ENCODE assay signal across 1 cellular context in the genomic region with DNA sequence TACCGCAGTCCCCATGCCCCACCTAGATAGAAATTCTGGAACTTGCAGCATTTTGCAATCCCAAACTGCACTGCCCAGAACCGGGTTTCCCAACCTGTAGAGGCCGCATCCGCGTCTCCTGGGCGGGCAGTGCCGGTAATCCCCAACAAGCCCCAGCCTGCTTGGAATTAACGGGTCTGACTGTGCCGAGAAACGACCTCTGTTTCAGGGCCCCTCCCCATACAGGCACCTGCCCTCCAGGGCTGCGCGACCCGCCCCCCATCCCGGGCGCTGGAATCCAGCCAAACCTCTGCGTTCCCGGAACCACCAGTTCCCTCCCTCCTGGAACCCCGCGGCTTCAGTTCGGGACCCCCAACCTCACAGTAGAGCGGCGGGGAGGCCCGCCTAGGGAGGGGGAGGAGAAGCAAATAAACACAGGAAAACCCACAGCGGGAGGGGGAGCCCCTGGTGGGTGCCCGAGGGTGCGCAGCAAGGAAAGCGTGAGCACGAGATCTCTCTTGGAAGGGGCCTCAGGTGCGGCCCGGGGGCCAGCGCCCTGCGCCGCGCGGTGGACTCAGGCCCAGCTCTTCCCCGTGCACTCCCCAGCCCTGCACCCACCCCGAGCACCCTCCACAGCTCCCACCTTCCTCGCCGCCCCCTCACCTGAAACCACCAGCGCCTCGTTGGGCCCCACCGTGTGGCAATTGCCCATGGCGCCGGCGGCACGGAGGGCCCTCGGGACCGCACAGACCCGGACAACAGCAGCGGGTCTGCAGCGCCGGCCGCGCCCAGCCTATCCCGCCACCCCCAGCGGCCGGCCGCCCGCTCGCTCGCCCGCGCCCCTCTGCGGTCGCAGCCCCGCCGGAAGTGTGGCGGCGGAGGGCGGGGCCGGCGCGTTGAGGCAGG.
TF ChIP-seq lines count a peak whose summit lies in the region.

A gene with protein sequence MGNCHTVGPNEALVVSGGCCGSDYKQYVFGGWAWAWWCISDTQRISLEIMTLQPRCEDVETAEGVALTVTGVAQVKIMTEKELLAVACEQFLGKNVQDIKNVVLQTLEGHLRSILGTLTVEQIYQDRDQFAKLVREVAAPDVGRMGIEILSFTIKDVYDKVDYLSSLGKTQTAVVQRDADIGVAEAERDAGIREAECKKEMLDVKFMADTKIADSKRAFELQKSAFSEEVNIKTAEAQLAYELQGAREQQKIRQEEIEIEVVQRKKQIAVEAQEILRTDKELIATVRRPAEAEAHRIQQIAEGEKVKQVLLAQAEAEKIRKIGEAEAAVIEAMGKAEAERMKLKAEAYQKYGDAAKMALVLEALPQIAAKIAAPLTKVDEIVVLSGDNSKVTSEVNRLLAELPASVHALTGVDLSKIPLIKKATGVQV (minus strand): TSS at position 850 of the 885 bp plus-strand sequence. CDS start 159 bp downstream, at position 691.

TF ChIP-seq in WTC11, 78 proteins besides CTCF, POLR2A, EP300 and RAD21 (continued from another document):
- TF ChIP-seq ZNF232 (CRISPR knock-in tag; IDR thresholded peaks at IDR 0.05) = no peak
- TF ChIP-seq, protein P1, sequence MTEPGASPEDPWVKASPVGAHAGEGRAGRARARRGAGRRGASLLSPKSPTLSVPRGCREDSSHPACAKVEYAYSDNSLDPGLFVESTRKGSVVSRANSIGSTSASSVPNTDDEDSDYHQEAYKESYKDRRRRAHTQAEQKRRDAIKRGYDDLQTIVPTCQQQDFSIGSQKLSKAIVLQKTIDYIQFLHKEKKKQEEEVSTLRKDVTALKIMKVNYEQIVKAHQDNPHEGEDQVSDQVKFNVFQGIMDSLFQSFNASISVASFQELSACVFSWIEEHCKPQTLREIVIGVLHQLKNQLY (CRISPR knock-in tag; IDR thresholded peaks at IDR 0.05) = no peak
- TF ChIP-seq, protein P2, sequence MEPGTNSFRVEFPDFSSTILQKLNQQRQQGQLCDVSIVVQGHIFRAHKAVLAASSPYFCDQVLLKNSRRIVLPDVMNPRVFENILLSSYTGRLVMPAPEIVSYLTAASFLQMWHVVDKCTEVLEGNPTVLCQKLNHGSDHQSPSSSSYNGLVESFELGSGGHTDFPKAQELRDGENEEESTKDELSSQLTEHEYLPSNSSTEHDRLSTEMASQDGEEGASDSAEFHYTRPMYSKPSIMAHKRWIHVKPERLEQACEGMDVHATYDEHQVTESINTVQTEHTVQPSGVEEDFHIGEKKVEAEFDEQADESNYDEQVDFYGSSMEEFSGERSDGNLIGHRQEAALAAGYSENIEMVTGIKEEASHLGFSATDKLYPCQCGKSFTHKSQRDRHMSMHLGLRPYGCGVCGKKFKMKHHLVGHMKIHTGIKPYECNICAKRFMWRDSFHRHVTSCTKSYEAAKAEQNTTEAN (CRISPR knock-in tag; IDR thresholded peaks at IDR 0.05) = no peak
- peak; percentile 2; the same call in 1 of the 2 replicates for TF ChIP-seq ZNF121 (CRISPR knock-in tag; IDR thresholded peaks at IDR 0.05)
- TF ChIP-seq ZNF138 (CRISPR knock-in tag; conservative IDR thresholded peaks at IDR 0.05) = no peak
- 0 out of 2 replicates have a peak, but pooled peaks have one; percentile 70 for TF ChIP-seq NFE2L1 (CRISPR knock-in tag; IDR thresholded peaks at IDR 0.05)
- TF ChIP-seq, protein P3, sequence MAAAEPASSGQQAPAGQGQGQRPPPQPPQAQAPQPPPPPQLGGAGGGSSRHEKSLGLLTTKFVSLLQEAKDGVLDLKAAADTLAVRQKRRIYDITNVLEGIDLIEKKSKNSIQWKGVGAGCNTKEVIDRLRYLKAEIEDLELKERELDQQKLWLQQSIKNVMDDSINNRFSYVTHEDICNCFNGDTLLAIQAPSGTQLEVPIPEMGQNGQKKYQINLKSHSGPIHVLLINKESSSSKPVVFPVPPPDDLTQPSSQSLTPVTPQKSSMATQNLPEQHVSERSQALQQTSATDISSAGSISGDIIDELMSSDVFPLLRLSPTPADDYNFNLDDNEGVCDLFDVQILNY (CRISPR knock-in tag; IDR thresholded peaks at IDR 0.05) = no peak; the same call in 1 of the 2 replicates
- no peak for TF ChIP-seq ZNF219 (CRISPR knock-in tag; IDR thresholded peaks at IDR 0.05; ENCODE audit: borderline replicate concordance)
- peak; percentile 89 for TF ChIP-seq ESRRA (CRISPR knock-in tag; IDR thresholded peaks at IDR 0.05; ENCODE audit: borderline replicate concordance)
- TF ChIP-seq, protein P4, sequence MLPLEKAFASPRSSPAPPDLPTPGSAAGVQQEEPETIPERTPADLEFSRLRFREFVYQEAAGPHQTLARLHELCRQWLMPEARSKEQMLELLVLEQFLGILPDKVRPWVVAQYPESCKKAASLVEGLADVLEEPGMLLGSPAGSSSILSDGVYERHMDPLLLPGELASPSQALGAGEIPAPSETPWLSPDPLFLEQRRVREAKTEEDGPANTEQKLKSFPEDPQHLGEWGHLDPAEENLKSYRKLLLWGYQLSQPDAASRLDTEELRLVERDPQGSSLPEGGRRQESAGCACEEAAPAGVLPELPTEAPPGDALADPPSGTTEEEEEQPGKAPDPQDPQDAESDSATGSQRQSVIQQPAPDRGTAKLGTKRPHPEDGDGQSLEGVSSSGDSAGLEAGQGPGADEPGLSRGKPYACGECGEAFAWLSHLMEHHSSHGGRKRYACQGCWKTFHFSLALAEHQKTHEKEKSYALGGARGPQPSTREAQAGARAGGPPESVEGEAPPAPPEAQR (CRISPR knock-in tag; IDR thresholded peaks at IDR 0.05) = no peak
- TF ChIP-seq, protein P5, sequence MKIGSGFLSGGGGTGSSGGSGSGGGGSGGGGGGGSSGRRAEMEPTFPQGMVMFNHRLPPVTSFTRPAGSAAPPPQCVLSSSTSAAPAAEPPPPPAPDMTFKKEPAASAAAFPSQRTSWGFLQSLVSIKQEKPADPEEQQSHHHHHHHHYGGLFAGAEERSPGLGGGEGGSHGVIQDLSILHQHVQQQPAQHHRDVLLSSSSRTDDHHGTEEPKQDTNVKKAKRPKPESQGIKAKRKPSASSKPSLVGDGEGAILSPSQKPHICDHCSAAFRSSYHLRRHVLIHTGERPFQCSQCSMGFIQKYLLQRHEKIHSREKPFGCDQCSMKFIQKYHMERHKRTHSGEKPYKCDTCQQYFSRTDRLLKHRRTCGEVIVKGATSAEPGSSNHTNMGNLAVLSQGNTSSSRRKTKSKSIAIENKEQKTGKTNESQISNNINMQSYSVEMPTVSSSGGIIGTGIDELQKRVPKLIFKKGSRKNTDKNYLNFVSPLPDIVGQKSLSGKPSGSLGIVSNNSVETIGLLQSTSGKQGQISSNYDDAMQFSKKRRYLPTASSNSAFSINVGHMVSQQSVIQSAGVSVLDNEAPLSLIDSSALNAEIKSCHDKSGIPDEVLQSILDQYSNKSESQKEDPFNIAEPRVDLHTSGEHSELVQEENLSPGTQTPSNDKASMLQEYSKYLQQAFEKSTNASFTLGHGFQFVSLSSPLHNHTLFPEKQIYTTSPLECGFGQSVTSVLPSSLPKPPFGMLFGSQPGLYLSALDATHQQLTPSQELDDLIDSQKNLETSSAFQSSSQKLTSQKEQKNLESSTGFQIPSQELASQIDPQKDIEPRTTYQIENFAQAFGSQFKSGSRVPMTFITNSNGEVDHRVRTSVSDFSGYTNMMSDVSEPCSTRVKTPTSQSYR (CRISPR knock-in tag; IDR thresholded peaks at IDR 0.05) = no peak
- TF ChIP-seq ZNF263 (CRISPR knock-in tag; IDR thresholded peaks at IDR 0.05; ENCODE audit: low read depth) = no peak
- TF ChIP-seq, protein P6, sequence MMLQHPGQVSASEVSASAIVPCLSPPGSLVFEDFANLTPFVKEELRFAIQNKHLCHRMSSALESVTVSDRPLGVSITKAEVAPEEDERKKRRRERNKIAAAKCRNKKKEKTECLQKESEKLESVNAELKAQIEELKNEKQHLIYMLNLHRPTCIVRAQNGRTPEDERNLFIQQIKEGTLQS (CRISPR knock-in tag; conservative IDR thresholded peaks at IDR 0.05) = no peak
- 0 out of 2 replicates have a peak, but pooled peaks have one; percentile 73 for TF ChIP-seq CBFB (CRISPR knock-in tag; IDR thresholded peaks at IDR 0.05; ENCODE audit: low read depth)
- peak; percentile 73; the same call in 1 of the 2 replicates for TF ChIP-seq TP53 (CRISPR knock-in tag; IDR thresholded peaks at IDR 0.05)
- no peak; the same call in 1 of the 2 replicates for TF ChIP-seq ZBTB21 (CRISPR knock-in tag; IDR thresholded peaks at IDR 0.05; ENCODE audit: borderline replicate concordance)
- peak; percentile 97 for TF ChIP-seq ZNF423 (CRISPR knock-in tag; IDR thresholded peaks at IDR 0.05)
